Comparison of ENCODE assay signal across 1 cellular context in the genomic region with DNA sequence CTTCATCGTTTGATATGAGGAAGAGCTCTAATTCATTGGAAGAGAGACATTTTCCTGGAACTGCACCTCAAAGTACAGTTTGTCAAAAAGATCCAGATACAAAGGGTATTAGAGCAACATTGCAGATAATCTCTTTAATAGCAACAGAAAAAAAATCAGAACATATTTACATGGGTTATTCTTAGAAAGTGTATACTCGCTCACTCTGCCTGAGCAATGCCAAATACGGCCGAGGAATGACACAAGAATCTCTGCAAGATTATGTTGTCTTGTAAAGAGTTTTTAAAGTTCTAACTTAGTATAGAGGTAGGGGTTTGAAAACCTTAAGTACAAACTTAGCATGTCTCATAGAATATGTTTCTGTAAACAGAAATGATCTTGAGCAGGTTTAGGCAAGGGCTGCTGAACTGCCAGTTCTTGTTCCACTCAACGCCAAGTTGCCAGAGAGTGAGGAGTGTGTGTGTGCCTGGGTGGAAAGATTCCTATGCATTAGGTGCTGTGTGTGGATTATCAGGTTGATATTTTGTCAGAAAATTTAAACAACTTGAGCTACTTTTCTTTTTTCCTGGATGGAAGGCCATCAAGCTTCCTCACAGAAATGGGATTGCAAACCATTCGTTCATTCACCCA.
TF ChIP-seq lines count a peak whose summit lies in the region.

No MANE protein-coding gene starts in this region.

TF ChIP-seq in K562, 482 proteins besides CTCF, POLR2A, EP300 and RAD21:
- no peak for TF ChIP-seq HMG20B (CRISPR knock-in tag; IDR thresholded peaks at IDR 0.05)
- TF ChIP-seq PRMT5 (CRISPR knock-in tag; IDR thresholded peaks at IDR 0.05): no peak
- no peak for TF ChIP-seq CCAR2 (IDR thresholded peaks at IDR 0.05; ENCODE audit: low read depth, low read length)
- no peak for TF ChIP-seq POLR3A (IDR thresholded peaks at IDR 0.05; ENCODE audit: borderline replicate concordance, extremely low read depth, insufficient read depth, insufficient read length)
- no peak for TF ChIP-seq MYBL2 (IDR thresholded peaks at IDR 0.05; ENCODE audit: low read depth)
- no peak for TF ChIP-seq MYBL2 (CRISPR knock-in tag; IDR thresholded peaks at IDR 0.05; ENCODE audit: borderline replicate concordance)
- TF ChIP-seq ZNF436 (CRISPR knock-in tag; IDR thresholded peaks at IDR 0.05): no peak
- TF ChIP-seq ZNF75A (CRISPR knock-in tag; IDR thresholded peaks at IDR 0.05): no peak
- TF ChIP-seq NR3C1 (CRISPR knock-in tag; IDR thresholded peaks at IDR 0.05): no peak
- TF ChIP-seq ZFPM2 (CRISPR knock-in tag; IDR thresholded peaks at IDR 0.05): no peak
TF ChIP-seq in K562: peak in this region for 0.
